ENCODE assay signal across 22 cellular contexts in the genomic region with DNA sequence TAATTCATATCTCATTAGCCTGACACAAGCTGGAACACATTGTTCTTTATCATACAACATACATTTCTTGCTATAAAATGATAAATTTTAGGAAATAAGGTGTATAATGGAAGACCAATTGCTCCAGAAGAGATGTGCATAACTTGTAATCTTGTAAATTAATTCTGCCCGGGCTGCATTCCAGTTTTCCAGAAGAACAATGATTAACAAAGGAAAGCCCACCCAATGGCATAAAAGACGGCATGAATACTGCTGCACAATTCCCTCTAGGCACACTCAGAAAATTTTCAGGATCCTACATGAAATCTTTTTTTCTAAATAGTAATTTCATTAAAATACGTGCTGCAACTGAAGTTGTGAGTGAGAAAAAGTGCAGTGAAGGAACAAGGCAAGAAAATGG.
"Had no signal": no experiment of that assay in that cellular context is flagged by ENCODE, and none has a peak within 500 bp of the region (broad histone marks: within the 10 kb centered on the region; RNA-seq: fewer than 3 reads in every experiment).

No MANE protein-coding gene starts in this region.

- H3K9me3 ChIP-seq: MG63 had no signal

- H3K4me2 ChIP-seq: KMS-11 had no signal

- ATAC-seq: HepG2, T-cell had no signal

- H3K4me3 ChIP-seq: MG63 had no signal

- H3K9ac ChIP-seq: KMS-11 had no signal

- H3K27ac ChIP-seq: KMS-11, RWPE1 had no signal

- H3K36me3 ChIP-seq: MG63 had no signal

- H3K27me3 ChIP-seq: MG63 had no signal

- DNase-seq: IMR-90, MG63, NCI-H1092, NCI-H1105 treated with DMSO at 0.1 percent for 48 hours, NCI-H1417 treated with DMSO at 0.1 percent for 48 hours, NCI-H146, NCI-H1694 treated with DMSO at 0.1 percent for 48 hours, NCI-H1930, NCI-H2081, NCI-H2107, NCI-H226, NCI-H446, NCI-H510A, NCI-H524 treated with DMSO at 0.1 percent for 48 hours, NCI-H69, NCI-H774, SHP77, SW 1271, T-cell had no signal
